ENCODE assay signal across 8 cellular contexts in the genomic region with DNA sequence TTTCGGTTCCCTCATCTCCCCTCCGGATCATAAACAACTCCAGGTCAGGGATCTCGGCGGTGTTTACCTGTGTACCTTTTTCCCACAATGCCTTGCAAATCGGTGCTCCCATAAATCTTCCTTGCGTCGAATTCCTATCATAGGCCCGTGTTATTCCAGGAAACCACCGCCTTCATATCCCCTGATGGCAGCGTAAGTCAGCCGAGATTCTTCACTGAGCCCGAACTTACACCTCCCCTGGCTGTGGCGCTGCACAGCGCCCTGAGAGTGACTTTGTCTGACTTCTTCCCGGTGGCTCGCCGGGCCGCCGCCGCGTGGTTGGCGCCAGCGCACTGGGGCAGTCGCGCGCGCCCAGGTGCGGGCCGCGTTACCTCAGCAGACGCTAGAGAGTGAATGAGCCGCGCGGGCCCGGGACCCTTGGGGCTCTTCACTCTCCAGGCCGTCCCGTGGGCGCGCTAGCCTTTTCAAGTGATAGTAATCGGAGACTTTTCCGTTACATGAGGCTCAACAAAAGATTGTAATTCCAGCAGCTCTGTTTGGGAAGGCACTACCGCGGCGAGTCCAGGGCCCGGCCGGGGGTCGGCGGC.
DNase-seq lines count a peak whose midpoint lies in the region; ATAC-seq and TF ChIP-seq lines count a peak whose summit lies in the region.

No MANE protein-coding gene starts in this region.

- peak; percentile 37 for ATAC-seq in GM21447 (IDR thresholded peaks at IDR 0.05; ENCODE audit: unreplicated experiment)

- H4K20me1 ChIP-seq in SU-DHL-6 (ENCODE audit: low read depth, low read length), result no peaks in the 10 kb centered on the region
- H4K20me1 ChIP-seq in hepatocyte (ENCODE audit: insufficient read depth, poor library complexity, severe bottlenecking), result peaks cover 11% of the 10 kb centered on the region

- TF ChIP-seq CTCF in SU-DHL-6 (IDR thresholded peaks at IDR 0.05; ENCODE audit: insufficient read depth, low read length, poor library complexity, severe bottlenecking), result no peak
- TF ChIP-seq CTCF in hepatocyte (IDR thresholded peaks at IDR 0.05; ENCODE audit: poor library complexity), result peak; percentile 4

- H3K27ac Mint-ChIP-seq in IgD-negative memory B cell, result peak overlapping the region; percentile 71 to 96 (median 95)

- no peaks in the 10 kb centered on the region for H3K9me3 ChIP-seq in SU-DHL-6 (ENCODE audit: insufficient read depth, low read length)
- no peaks in the 10 kb centered on the region for H3K9me3 ChIP-seq in hepatocyte (ENCODE audit: low read depth)
- H3K9me3 ChIP-seq in skeletal muscle satellite cell (replicated peaks; ENCODE audit: low read length), result no peaks in the 10 kb centered on the region

- no peaks in the 10 kb centered on the region for H3K36me3 ChIP-seq in SU-DHL-6 (ENCODE audit: low read length)
- no peaks in the 10 kb centered on the region for H3K36me3 ChIP-seq in hepatocyte (replicated peaks; ENCODE audit: insufficient read depth, low read depth)
- H3K36me3 ChIP-seq in skeletal muscle satellite cell (ENCODE audit: insufficient read depth, low read length), result no peaks in the 10 kb centered on the region

- peaks cover 13% of the 10 kb centered on the region; the same call in 1 of the 2 replicates for H3F3A ChIP-seq in SU-DHL-6 (ENCODE audit: insufficient read depth)

- H3K9ac ChIP-seq in SU-DHL-6 (ENCODE audit: low read length), result peak overlapping the region; percentile 62
- peak overlapping the region; percentile 88 for H3K9ac ChIP-seq in skeletal muscle satellite cell (ENCODE audit: low read depth, low read length)

- no peaks in the 10 kb centered on the region for H3K9me3 Mint-ChIP-seq in IgD-negative memory B cell

- H3K27ac ChIP-seq in SU-DHL-6 (ENCODE audit: low read depth, low read length), result peak overlapping the region; percentile 38
- peak overlapping the region; percentile 40 for H3K27ac ChIP-seq in adipose tissue (ENCODE audit: low read depth, low read length)
- H3K27ac ChIP-seq in hepatocyte, result peak overlapping the region; percentile 98

- peak overlapping the region; percentile 97 to 99 (median 98) for H3K4me3 Mint-ChIP-seq in IgD-negative memory B cell

- no peaks in the 10 kb centered on the region for H3K79me2 ChIP-seq in SU-DHL-6 (ENCODE audit: insufficient read depth, low read length)
- H3K79me2 ChIP-seq in hepatocyte, result peaks cover 91% of the 10 kb centered on the region

- H2AFZ ChIP-seq in SU-DHL-6 (ENCODE audit: low read depth, low read length, severe bottlenecking) (peak overlapping the region; percentile 85), hepatocyte (no peak overlapping the region)

- H3K36me3 Mint-ChIP-seq in IgD-negative memory B cell, result no peaks in the 10 kb centered on the region

- peaks cover 18 to 37% (median 34%) of the 10 kb centered on the region in 3 donors for H3K4me1 Mint-ChIP-seq in IgD-negative memory B cell

- no peaks in the 10 kb centered on the region for H3K27me3 Mint-ChIP-seq in IgD-negative memory B cell

- peak; percentile 69 for DNase-seq in DMS53 treated with DMSO at 0.1 percent for 48 hours (lab: John Stamatoyannopoulos, UW; ENCODE audit: unreplicated experiment)
- peak; percentile 78 for DNase-seq in hepatocyte (ENCODE audit: low spot score)
- no peak for DNase-seq in amniotic stem cell (lab: John Stamatoyannopoulos, UW)

- H3K27me3 ChIP-seq in SU-DHL-6 (ENCODE audit: low read length) (no peaks in the 10 kb centered on the region), hepatocyte (no peaks in the 10 kb centered on the region), skeletal muscle satellite cell (ENCODE audit: control insufficient read depth, insufficient read depth, low read length) (no peaks in the 10 kb centered on the region)

- H3K4me2 ChIP-seq in SU-DHL-6 (ENCODE audit: low read depth, low read length, poor library complexity, severe bottlenecking), result peak overlapping the region; percentile 74
- H3K4me2 ChIP-seq in hepatocyte, result peak overlapping the region; percentile 86
- H3K4me2 ChIP-seq in skeletal muscle satellite cell (ENCODE audit: low read length), result peak overlapping the region; percentile 87

- no peaks in the 10 kb centered on the region for H3K9me2 ChIP-seq in SU-DHL-6 (replicated peaks; ENCODE audit: insufficient read depth, low read length)
- H3K9me2 ChIP-seq in hepatocyte (replicated peaks; ENCODE audit: insufficient read depth), result no peaks in the 10 kb centered on the region

- H3K4me1 ChIP-seq in hepatocyte (ENCODE audit: insufficient read depth) (peaks cover 25% of the 10 kb centered on the region), skeletal muscle satellite cell (ENCODE audit: control insufficient read depth, insufficient read depth, low read length) (peaks cover 46% of the 10 kb centered on the region)

- H3K4me3 ChIP-seq in SU-DHL-6 (ENCODE audit: insufficient read depth, low read length, poor library complexity, severe bottlenecking) (peak overlapping the region; percentile 63), hepatocyte (peak overlapping the region; percentile 68), skeletal muscle satellite cell (ENCODE audit: low read length) (peak overlapping the region; percentile 80)

- 3 to 7% (median 4%) methylated on average over 48 of the region's 48 CpGs for WGBS in adipose tissue, 3 donors
- WGBS in hepatocyte (ENCODE audit: low lambda C conversion rate, missing lambda C conversion rate), result 2% methylated on average over 48 of the region's 48 CpGs

Comparison
In these comparisons a context has a peak if more than half of its experiments do, and no peak if none do; other contexts are left out.
1. H3K27ac ChIP-seq: peak in every context shown above with its lines; median percentile 98 in hepatocyte; 40 in adipose tissue; 38 in SU-DHL-6.